8 cellular contexts compared by ENCODE assay signal in genomic region chr12:388547-389137, GRCh38. TPM values are rescaled to one million over a fixed set of nuclear protein-coding genes. Genes with fewer than 3 reads are reported as not detected.
DNase-seq lines count a peak whose midpoint lies in the region; ATAC-seq and TF ChIP-seq lines count a peak whose summit lies in the region.

No MANE protein-coding gene starts in this region.

- 0% methylated on average over 29 to 35 of the region's 35 CpGs for WGBS in psoas muscle, 3 donors

- no peaks in the 10 kb centered on the region for H3K27me3 ChIP-seq in psoas muscle (ENCODE audit: insufficient read depth in 3 of 3, low read length in 2 of 3)

- peaks cover 42% of the 10 kb centered on the region for H3K4me1 Mint-ChIP-seq in activated T-cell treated with anti-CD3 and anti-CD28 coated beads, Interleukin-2, amount 50 U/mL, for 72 hours (ENCODE audit: low read depth)

- no peaks in the 10 kb centered on the region for H3K9me3 ChIP-seq in psoas muscle

- H3K27me3 Mint-ChIP-seq in activated T-cell treated with anti-CD3 and anti-CD28 coated beads, Interleukin-2, amount 50 U/mL, for 72 hours (ENCODE audit: low read depth), result no peaks in the 10 kb centered on the region

- peak; percentile 16 for ATAC-seq in GM19455 (IDR thresholded peaks at IDR 0.05; ENCODE audit: unreplicated experiment)
- peak; percentile 32 to 44 for ATAC-seq in activated T-cell treated with anti-CD3 and anti-CD28 coated beads, Interleukin-2, amount 50 U/mL, for 72 hours (replicated peaks in 1 of 2)
- ATAC-seq in Right ventricle myocardium superior (ENCODE audit: poor library complexity), result peak; percentile 42
- peak; percentile 29 to 58 (median 29) for ATAC-seq in psoas muscle

- no peaks in the 10 kb centered on the region for H3K9me3 Mint-ChIP-seq in activated T-cell treated with anti-CD3 and anti-CD28 coated beads, Interleukin-2, amount 50 U/mL, for 72 hours

- H3K27ac ChIP-seq in psoas muscle, result peak overlapping the region; percentile 86

- H3K4me3 ChIP-seq in AG09309 (ENCODE audit: control insufficient read depth, low read depth, low read length) (peak overlapping the region; percentile 83), psoas muscle (peak overlapping the region; percentile 90)

- H3K4me3 Mint-ChIP-seq in activated T-cell treated with anti-CD3 and anti-CD28 coated beads, Interleukin-2, amount 50 U/mL, for 72 hours, result peak overlapping the region; percentile 97 to 98

- peaks cover 14 to 15% of the 10 kb centered on the region in 2 donors for H3K36me3 Mint-ChIP-seq in activated T-cell treated with anti-CD3 and anti-CD28 coated beads, Interleukin-2, amount 50 U/mL, for 72 hours (ENCODE audit: insufficient read depth in 2 of 2)

- peak overlapping the region; percentile 90 for H3K27ac Mint-ChIP-seq in activated T-cell treated with anti-CD3 and anti-CD28 coated beads, Interleukin-2, amount 50 U/mL, for 72 hours

- no peak for TF ChIP-seq CTCF in AG09309 (IDR thresholded peaks at IDR 0.05; ENCODE audit: control insufficient read depth, insufficient read depth, low read depth, low read length, missing control alignments)
- TF ChIP-seq CTCF in psoas muscle (IDR thresholded peaks at IDR 0.05), result no peak

- H3K4me1 ChIP-seq in psoas muscle, result peaks cover 27% of the 10 kb centered on the region

- DNase-seq in AG09309 (ENCODE audit: low read depth) (no peak), HS-27A (ENCODE audit: low read depth) (peak; percentile 33), Right ventricle myocardium superior (peak; percentile 51), psoas muscle (peak; percentile 34 to 60), middle frontal gyrus (ENCODE audit: extremely low spot score, low spot score) (no peak), NCI-H2081 treated with DMSO at 0.1 percent for 48 hours (lab: John Stamatoyannopoulos, UW) (no peak)
- DNase-seq in activated T-cell treated with anti-CD3 and anti-CD28 coated beads, Interleukin-2, amount 50 U/mL, for 72 hours, result peak; percentile 52 to 59

- intact Hi-C loops in Right ventricle myocardium superior (cut with DNase I), result no loop called here
- intact Hi-C loops in psoas muscle (cut with DNase I), result no loop called here

- peaks cover 0 to 21% of the 10 kb centered on the region in 2 donors for H3K36me3 ChIP-seq in psoas muscle (ENCODE audit: insufficient read depth in 1 of 2, low read depth in 1 of 2)

RNA-seq across cellular contexts. Expression of gene KDM5A, which starts 0.5 kb away (rescaled TPM):
- total RNA-seq in activated T-cell treated with anti-CD3 and anti-CD28 coated beads, Interleukin-2, amount 50 U/mL, for 72 hours, result 100 to 1,000 TPM in 1 of 2 donors, 10 to 100 TPM in 1; 75.0 to 103 TPM
- total RNA-seq in Right ventricle myocardium superior (28.2 TPM), psoas muscle (10 to 100 TPM; 24.8 to 49.5 (median 26.9) TPM)
- 10 to 100 TPM in 1 of 3 donors, 1 to 10 TPM in 2; 4.0 to 11.8 (median 5.2) TPM for polyA plus RNA-seq in psoas muscle

RNA-seq across cellular contexts. Expression of gene CCDC77, which starts 12.8 kb away (rescaled TPM):
- 10 to 100 TPM; 11.2 to 18.9 TPM for total RNA-seq in activated T-cell treated with anti-CD3 and anti-CD28 coated beads, Interleukin-2, amount 50 U/mL, for 72 hours
- total RNA-seq in Right ventricle myocardium superior (2.1 TPM), psoas muscle (1 to 10 TPM; 2.8 to 4.5 (median 3.4) TPM)
- polyA plus RNA-seq in psoas muscle, result 1 to 10 TPM; 3.9 to 7.8 (median 5.3) TPM

Comparison
In these comparisons a context has a peak if more than half of its experiments do, and no peak if none do; other contexts are left out.
1. DNase-seq: peak in HS-27A (single experiment), activated T-cell treated with anti-CD3 and anti-CD28 coated beads, Interleukin-2, amount 50 U/mL, for 72 hours (2 of 2), Right ventricle myocardium superior (single experiment) and psoas muscle (2 of 2); none in AG09309 (single experiment), middle frontal gyrus (single experiment) and NCI-H2081 treated with DMSO at 0.1 percent for 48 hours (single experiment).
2. Peak in every context shown above with its lines, with median percentiles within 50 percentile points of each other: ATAC-seq.